ENCODE assay signal across 14 cellular contexts in the genomic region with DNA sequence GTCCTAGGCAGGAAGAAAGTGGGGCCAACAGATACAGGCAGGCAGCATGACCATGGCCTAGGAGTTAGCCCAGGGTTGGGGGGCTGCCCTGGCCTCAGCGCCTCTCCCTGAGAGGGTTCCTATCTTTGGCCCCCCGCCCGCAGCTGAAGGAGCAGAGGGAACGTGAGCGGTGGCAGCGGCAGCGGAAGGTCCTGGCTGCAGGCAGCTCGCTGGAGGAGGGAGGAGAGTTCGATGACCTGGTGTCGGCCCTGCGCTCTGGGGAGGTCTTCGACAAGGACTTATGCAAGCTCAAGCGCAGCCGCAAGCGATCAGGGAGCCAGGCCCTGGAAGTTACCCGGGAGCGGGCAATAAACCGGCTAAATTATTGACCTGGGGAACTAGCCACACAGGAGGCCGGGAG. TPM values are rescaled to one million over a fixed set of nuclear protein-coding genes. Genes with fewer than 3 reads are reported as not detected.
"Had no signal": no experiment of that assay in that cellular context is flagged by ENCODE, and none has a peak within 500 bp of the region (broad histone marks: within the 10 kb centered on the region; RNA-seq: fewer than 3 reads in every experiment).

No MANE protein-coding gene starts in this region.

- H3K4me3 ChIP-seq: breast epithelium, ovary had no signal

- ATAC-seq: activated CD8-positive, alpha-beta T cell treated with anti-CD3 and anti-CD28 coated beads, Interleukin-2, amount 10 ng/mL, durations not matched to agents 7 days and 5 days; activated naive CD4-positive, alpha-beta T cell treated with anti-CD3 and anti-CD28 coated beads, Interleukin-2, amount 50 U/mL, for 72 hours; activated T-helper 17 cell treated with anti-CD3 and anti-CD28 coated beads, Interleukin-2, amount 50 U/mL, for 72 hours; stimulated activated naive B cell treated with anti-CD40 and anti-IgM and Interleukin-4, amounts not matched to agents 10 μg/mL and 1 μg/mL and 100 μg/mL, for 72 hours; T-helper 17 cell; WTC11 had no signal

- DNase-seq: activated CD4-positive, alpha-beta T cell treated with anti-CD3 and anti-CD28 coated beads for 48 hours; activated CD8-positive, alpha-beta memory T cell treated with anti-CD3 and anti-CD28 coated beads, Interleukin-2, amount 50 U/mL, for 48 hours; activated CD8-positive, alpha-beta T cell treated with anti-CD3 and anti-CD28 coated beads, Interleukin-2, amount 10 ng/mL, durations not matched to agents 7 days and 5 days; amniotic stem cell; retina; SIG-M5; stimulated activated CD4-positive, alpha-beta T cell treated with anti-CD3 and anti-CD28 coated beads, Interleukin-1b, Interleukin-23, amount 100 ng/mL, for 48 hours; stimulated activated naive B cell treated with anti-CD40 and anti-IgM and Interleukin-4, amounts not matched to agents 10 μg/mL and 1 μg/mL and 100 μg/mL, for 72 hours; T-helper 17 cell had no signal

- H3K4me1 ChIP-seq: breast epithelium had no signal

- H3K27me3 ChIP-seq: breast epithelium, ovary had no signal

- H3K36me3 ChIP-seq: breast epithelium, ovary had no signal

- H3K9me3 ChIP-seq: breast epithelium, ovary had no signal

- H3K27ac ChIP-seq: breast epithelium, ovary had no signal

RNA-seq across cellular contexts. Expression of a gene that starts 32.6 kb away (rescaled TPM):
- total RNA-seq: activated CD8-positive, alpha-beta T cell treated with anti-CD3 and anti-CD28 coated beads, Interleukin-2, amount 10 ng/mL, durations not matched to agents 7 days and 5 days had no signal
